Comparison of ENCODE assay signal across 20 cellular contexts in genomic region chr22:22958621-22959020, GRCh38.
"Had no signal": no experiment of that assay in that cellular context is flagged by ENCODE, and none has a peak within 500 bp of the region (broad histone marks: within the 10 kb centered on the region; RNA-seq: fewer than 3 reads in every experiment).

No MANE protein-coding gene starts in this region.

- H3K27ac Mint-ChIP-seq: natural killer cell; nephron; neural progenitor cell; stimulated activated memory B cell treated with anti-CD40 and anti-IgM and Interleukin-4, amounts not matched to agents 10 μg/mL and 1 μg/mL and 100 μg/mL, for 72 hours; stimulated activated naive CD8-positive, alpha-beta T cell treated with anti-CD3 and anti-CD28 coated beads, Interleukin-15, amount 100 ng/mL, for 72 hours; type B pancreatic cell had no signal

- H3K4me1 Mint-ChIP-seq: nephron had no signal

- H3K36me3 ChIP-seq: neural progenitor cell, neutrophil, pancreas, prostate gland, right atrium auricular region, spleen, suprapubic skin, tibial artery, transverse colon, upper lobe of right lung, vagina had no signal

- H3K27me3 ChIP-seq: pancreas, right atrium auricular region, testis, vagina had no signal

- H3K9ac ChIP-seq: neural progenitor cell had no signal

- H3K4me1 ChIP-seq: pancreas, prostate gland, right atrium auricular region, testis, tibial artery, upper lobe of right lung, vagina had no signal

- H3K4me2 ChIP-seq: neural progenitor cell had no signal

- DNase-seq: upper lobe of right lung had no signal

- H3K4me3 Mint-ChIP-seq: naive B cell; natural killer cell; nephron; neural progenitor cell; stimulated activated memory B cell treated with anti-CD40 and anti-IgM and Interleukin-4, amounts not matched to agents 10 μg/mL and 1 μg/mL and 100 μg/mL, for 72 hours; stimulated activated naive CD8-positive, alpha-beta T cell treated with anti-CD3 and anti-CD28 coated beads, Interleukin-15, amount 100 ng/mL, for 72 hours; type B pancreatic cell had no signal

- H3K27ac ChIP-seq: neural progenitor cell, neutrophil, pancreas, prostate gland, right atrium auricular region, skin epidermis, spleen, suprapubic skin, testis, tibial artery, transverse colon, upper lobe of right lung, vagina had no signal

- H3K36me3 Mint-ChIP-seq: neural progenitor cell, type B pancreatic cell had no signal

- H3K9me3 ChIP-seq: neutrophil, pancreas, prostate gland, testis, upper lobe of right lung, vagina had no signal

- H3K4me3 ChIP-seq: neural progenitor cell, pancreas, prostate gland, right atrium auricular region, skin epidermis, smooth muscle cell, spleen, suprapubic skin, testis, tibial artery, transverse colon, upper lobe of right lung, vagina had no signal

- H3K27me3 Mint-ChIP-seq: stimulated activated memory B cell treated with anti-CD40 and anti-IgM and Interleukin-4, amounts not matched to agents 10 μg/mL and 1 μg/mL and 100 μg/mL, for 72 hours had no signal
